Comparison of ENCODE assay signal across 14 cellular contexts in the genomic region with DNA sequence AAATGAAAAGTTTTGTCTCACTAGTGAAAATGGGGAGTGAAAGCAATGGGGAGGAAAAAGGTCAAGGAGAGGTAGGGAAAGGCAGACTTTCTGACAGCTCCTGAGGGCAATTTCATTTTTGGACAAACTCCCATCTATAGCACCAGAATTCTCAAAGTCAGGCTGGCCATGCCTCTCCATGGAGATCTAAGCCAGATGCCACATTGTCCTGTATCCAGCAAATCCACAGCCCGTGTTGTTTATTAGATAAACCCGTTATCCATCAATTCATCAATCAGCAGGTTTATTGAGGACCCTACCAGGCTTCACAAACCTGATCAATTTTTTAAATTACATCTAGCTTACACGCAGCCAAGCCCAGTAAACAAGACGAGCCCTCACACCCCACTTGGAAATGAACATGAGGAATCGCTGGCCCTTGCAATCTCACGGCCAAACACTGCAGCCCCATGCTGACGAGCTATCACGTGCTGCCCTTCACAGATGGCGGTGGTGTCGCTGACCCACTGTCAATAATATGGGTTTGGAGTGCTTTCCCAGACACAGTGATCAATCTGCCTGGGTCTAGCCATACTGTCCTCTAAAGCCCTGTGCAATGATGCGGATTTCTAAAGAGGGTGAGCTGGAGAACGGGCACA.
"Had no signal": no experiment of that assay in that cellular context is flagged by ENCODE, and none has a peak within 500 bp of the region (broad histone marks: within the 10 kb centered on the region; RNA-seq: fewer than 3 reads in every experiment).

No MANE protein-coding gene starts in this region.

- H3K9me3 ChIP-seq: heart left ventricle had no signal

- FAIRE-seq: frontal cortex, small intestine had no signal

- H3K4me3 ChIP-seq: coronary artery, heart left ventricle had no signal

- H3K27ac Mint-ChIP-seq: progenitor cell of endocrine pancreas had no signal

- H3K4me3 Mint-ChIP-seq: naive thymus-derived CD4-positive, alpha-beta T cell had no signal

- H3K36me3 Mint-ChIP-seq: naive thymus-derived CD4-positive, alpha-beta T cell had no signal

- DNase-seq: effector CD4-positive, alpha-beta T cell; hippocampal formation; left colon; naive thymus-derived CD4-positive, alpha-beta T cell; right cardiac atrium; small intestine; stimulated activated CD4-positive, alpha-beta T cell treated with anti-CD3 and anti-CD28 coated beads, Interleukin-12 subunit alpha, Interleukin-12 subunit beta, amount 100 ng/mL, for 4 hours; stimulated activated naive CD4-positive, alpha-beta T cell; trophoblast cell had no signal

- H3K36me3 ChIP-seq: heart left ventricle had no signal

- ATAC-seq: esophagus mucosa; left colon; naive thymus-derived CD4-positive, alpha-beta T cell had no signal

- H3K27me3 ChIP-seq: heart left ventricle had no signal
